ENCODE assay signal across 1 cellular context in the genomic region with DNA sequence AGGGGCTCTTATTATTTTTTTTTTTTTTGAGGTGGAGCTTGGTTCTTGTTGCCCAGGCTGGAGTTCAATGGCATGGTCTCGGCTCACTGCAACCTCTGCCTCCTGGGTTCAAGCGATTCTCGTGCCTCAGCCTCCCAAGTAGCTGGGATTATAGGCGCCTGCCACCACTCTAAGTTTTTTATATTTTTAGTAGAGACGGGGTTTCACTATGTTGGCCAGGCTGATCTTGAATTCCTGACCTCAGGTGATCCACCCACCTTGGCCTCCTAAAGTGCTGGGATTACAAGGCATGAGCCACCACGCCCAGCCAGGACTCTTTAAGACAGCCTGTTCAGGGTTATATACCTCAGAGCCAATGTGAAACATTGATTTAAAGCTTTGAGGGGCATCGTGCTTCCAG.
DNase-seq lines count a peak whose midpoint lies in the region.
"Not testable (repeated sequence)": the region's sequence is repeated elsewhere in the genome, so short reads cannot be mapped to it uniquely, and the experiment has no call there.

No MANE protein-coding gene starts in this region.

- intact Hi-C loops in posterior vena cava (cut with DNase I), result not testable (repeated sequence)

- DNase-seq in posterior vena cava (ENCODE audit: low spot score), result peak; percentile 71
